ENCODE assay signal across 14 cellular contexts in the genomic region with DNA sequence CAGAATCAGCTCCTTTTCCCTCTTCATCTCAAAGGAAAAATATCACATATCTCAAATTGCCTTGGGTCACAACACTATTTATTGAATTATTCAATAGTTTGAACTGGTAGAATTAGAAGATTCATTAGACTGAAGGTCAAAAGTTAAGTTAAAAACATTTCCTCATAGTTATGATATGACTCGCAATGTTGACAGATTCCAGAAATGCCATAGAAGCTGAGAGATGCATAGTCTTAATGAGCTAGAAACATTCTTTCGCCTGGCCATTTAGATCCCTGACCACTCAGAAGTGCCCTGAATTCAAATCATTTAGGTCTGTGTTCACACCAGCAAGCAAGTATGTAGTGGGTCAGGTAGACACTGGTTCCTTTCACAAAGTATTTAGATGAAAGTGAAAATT. TPM values are rescaled to one million over a fixed set of nuclear protein-coding genes. Genes with fewer than 3 reads are reported as not detected.
A peak's percentile ranks its signal among the peaks of the same experiment; 100 is the strongest.
DNase-seq lines count a peak whose midpoint lies in the region; ATAC-seq and TF ChIP-seq lines count a peak whose summit lies in the region.
"Had no signal": no experiment of that assay in that cellular context is flagged by ENCODE, and none has a peak within 500 bp of the region (broad histone marks: within the 10 kb centered on the region; RNA-seq: fewer than 3 reads in every experiment).

No MANE protein-coding gene starts in this region.

- no peak for TF ChIP-seq POLR2A in uterus (IDR thresholded peaks at IDR 0.05)

- H3K27me3 ChIP-seq in uterus = no peaks in the 10 kb centered on the region
- no peaks in the 10 kb centered on the region for H3K27me3 ChIP-seq in CD4-positive, alpha-beta T cell (ENCODE audit: control insufficient read depth, insufficient read depth, low read length)
- H3K27me3 ChIP-seq: adrenal gland had no signal

- no peaks in the 10 kb centered on the region for H3K9me3 ChIP-seq in uterus
- no peaks in the 10 kb centered on the region for H3K9me3 ChIP-seq in CD4-positive, alpha-beta T cell (ENCODE audit: control insufficient read depth, low read length)
- H3K9me3 ChIP-seq: adrenal gland had no signal

- H3K9me3 Mint-ChIP-seq in CD4-positive, alpha-beta T cell = peaks cover 2% of the 10 kb centered on the region
- H3K9me3 Mint-ChIP-seq: activated CD8-positive, alpha-beta T cell treated with anti-CD3 and anti-CD28 coated beads for 36 hours; IgD-negative memory B cell had no signal

- intact Hi-C loops in uterus (cut with DNase I; ENCODE audit: low total_unique reads) = no loop called here
- intact Hi-C loops in CD4-positive, alpha-beta T cell (cut with DNase I, micrococcal nuclease) = no loop called here

- peak; percentile 10 for DNase-seq in H4 (ENCODE audit: low spot score)
- DNase-seq in SW480 (ENCODE audit: low spot score) = peak; percentile 11
- peak; percentile 47 to 75 for DNase-seq in foreskin fibroblast
- DNase-seq in retinal pigment epithelial cell (ENCODE audit: low read depth) = peak; percentile 76
- no peak for DNase-seq in NCI-H187 (lab: John Stamatoyannopoulos, UW)
- DNase-seq in uterus = no peak
- DNase-seq in CD4-positive, alpha-beta T cell = no peak
- DNase-seq: activated CD8-positive, alpha-beta T cell treated with anti-CD3 and anti-CD28 coated beads for 36 hours; adrenal gland; NCI-H2107; stimulated activated CD4-positive, alpha-beta T cell treated with anti-CD3 and anti-CD28 coated beads, Interleukin-15, amount 100 ng/mL, for 24 hours had no signal

- H3K27ac ChIP-seq in uterus = no peak overlapping the region
- H3K27ac ChIP-seq in CD4-positive, alpha-beta T cell (ENCODE audit: low read depth, low read length) = no peak overlapping the region
- H3K27ac ChIP-seq: adrenal gland had no signal

- no peak for TF ChIP-seq CTCF in foreskin fibroblast (IDR thresholded peaks at IDR 0.05; ENCODE audit: low read depth, low read length)
- TF ChIP-seq CTCF in retinal pigment epithelial cell (conservative IDR thresholded peaks at IDR 0.05; ENCODE audit: low read depth, low read length) = no peak
- no peak for TF ChIP-seq CTCF in uterus (IDR thresholded peaks at IDR 0.05)
- no peak for TF ChIP-seq CTCF in CD4-positive, alpha-beta T cell (IDR thresholded peaks at IDR 0.05)

- no peak for ATAC-seq in HG02884 (IDR thresholded peaks at IDR 0.05; ENCODE audit: unreplicated experiment)
- ATAC-seq in CD4-positive, alpha-beta T cell (ENCODE audit: poor library complexity) = no peak
- ATAC-seq: activated CD8-positive, alpha-beta T cell treated with anti-CD3 and anti-CD28 coated beads for 36 hours had no signal

- H3K4me1 Mint-ChIP-seq in CD4-positive, alpha-beta T cell (ENCODE audit: low read depth) = no peaks in the 10 kb centered on the region
- H3K4me1 Mint-ChIP-seq: IgD-negative memory B cell had no signal

- H3K36me3 Mint-ChIP-seq in CD4-positive, alpha-beta T cell (ENCODE audit: low read depth) = no peaks in the 10 kb centered on the region

- no peaks in the 10 kb centered on the region for H3K36me3 ChIP-seq in uterus
- H3K36me3 ChIP-seq: adrenal gland had no signal

- no peaks in the 10 kb centered on the region for H3K4me1 ChIP-seq in uterus
- H3K4me1 ChIP-seq: adrenal gland had no signal

- no peak overlapping the region for H3K4me3 ChIP-seq in foreskin fibroblast (ENCODE audit: low read depth in 1 of 2, low read length in 2 of 2)
- H3K4me3 ChIP-seq in retinal pigment epithelial cell (ENCODE audit: low read length) = no peak overlapping the region
- H3K4me3 ChIP-seq in uterus = no peak overlapping the region
- H3K4me3 ChIP-seq: adrenal gland had no signal

- no peak overlapping the region for H3K4me3 Mint-ChIP-seq in CD4-positive, alpha-beta T cell
- H3K4me3 Mint-ChIP-seq: activated CD8-positive, alpha-beta T cell treated with anti-CD3 and anti-CD28 coated beads for 36 hours; IgD-negative memory B cell; stimulated activated naive CD8-positive, alpha-beta T cell treated with anti-CD3 and anti-CD28 coated beads, Interleukin-15, Interleukin-2, amounts not matched to agents 100 ng/mL and 50 ng/mL, for 24 hours had no signal

- H3K27me3 Mint-ChIP-seq in CD4-positive, alpha-beta T cell = no peaks in the 10 kb centered on the region
- H3K27me3 Mint-ChIP-seq: activated CD8-positive, alpha-beta T cell treated with anti-CD3 and anti-CD28 coated beads for 36 hours; IgD-negative memory B cell; stimulated activated naive CD8-positive, alpha-beta T cell treated with anti-CD3 and anti-CD28 coated beads, Interleukin-15, Interleukin-2, amounts not matched to agents 100 ng/mL and 50 ng/mL, for 24 hours had no signal

- H3K27ac Mint-ChIP-seq in CD4-positive, alpha-beta T cell = no peak overlapping the region
- H3K27ac Mint-ChIP-seq: activated CD8-positive, alpha-beta T cell treated with anti-CD3 and anti-CD28 coated beads for 36 hours; IgD-negative memory B cell; stimulated activated naive CD8-positive, alpha-beta T cell treated with anti-CD3 and anti-CD28 coated beads, Interleukin-15, Interleukin-2, amounts not matched to agents 100 ng/mL and 50 ng/mL, for 24 hours had no signal

- POLR2A ChIA-PET in CD4-positive, alpha-beta T cell (lab: Charles Lee) = interaction anchor here (0.5 kb wide), 1 partner anchor 10 kb away, joined by 3 read pairs; no protein-coding TSS in a partner anchor

- CTCF ChIA-PET in CD4-positive, alpha-beta T cell (lab: Charles Lee) = no interaction called here

RNA-seq across cellular contexts. Expression of a gene that starts 44.4 kb away (rescaled TPM):
- total RNA-seq in H4 (2014; rRNA removed; shearing (Covaris generic)) = 0.04 and 0.08 TPM in 2 replicates
- 10 to 100 TPM in 1 of 4 donors, 1 to 10 TPM in 3; 1.3 to 44.5 (median 6.0) TPM for total RNA-seq in uterus
- total RNA-seq in CD4-positive, alpha-beta T cell = not detected
- total RNA-seq: activated CD8-positive, alpha-beta T cell treated with anti-CD3 and anti-CD28 coated beads for 36 hours had no signal

Comparison
In these comparisons a context has a peak if more than half of its experiments do, and no peak if none do; other contexts are left out.
1. DNase-seq: peak in H4 (single experiment), SW480 (single experiment), foreskin fibroblast (2 of 2) and retinal pigment epithelial cell (single experiment); none in NCI-H187 (0 of 2), uterus (0 of 2) and CD4-positive, alpha-beta T cell (0 of 10).